1 cellular context compared by ENCODE assay signal in the genomic region with DNA sequence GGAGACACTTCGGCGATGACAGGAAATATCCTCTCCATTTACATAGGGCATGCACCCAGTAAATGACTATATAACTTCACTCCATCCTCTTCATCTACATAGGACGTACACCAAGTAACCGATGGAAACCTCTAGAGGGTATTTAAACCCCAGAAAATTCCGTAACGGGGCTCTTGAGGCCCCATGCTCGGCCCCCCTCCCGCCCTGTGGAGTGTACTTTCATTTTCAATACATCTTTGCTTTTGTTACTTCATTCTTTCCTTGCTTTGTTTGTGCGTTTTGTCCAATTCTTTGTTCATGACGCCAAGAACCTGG.
TF ChIP-seq lines count a peak whose summit lies in the region.

No MANE protein-coding gene starts in this region.

TF ChIP-seq in WTC11, 78 proteins besides CTCF, POLR2A, EP300 and RAD21 (continued from another document):
- TF ChIP-seq, protein P1, sequence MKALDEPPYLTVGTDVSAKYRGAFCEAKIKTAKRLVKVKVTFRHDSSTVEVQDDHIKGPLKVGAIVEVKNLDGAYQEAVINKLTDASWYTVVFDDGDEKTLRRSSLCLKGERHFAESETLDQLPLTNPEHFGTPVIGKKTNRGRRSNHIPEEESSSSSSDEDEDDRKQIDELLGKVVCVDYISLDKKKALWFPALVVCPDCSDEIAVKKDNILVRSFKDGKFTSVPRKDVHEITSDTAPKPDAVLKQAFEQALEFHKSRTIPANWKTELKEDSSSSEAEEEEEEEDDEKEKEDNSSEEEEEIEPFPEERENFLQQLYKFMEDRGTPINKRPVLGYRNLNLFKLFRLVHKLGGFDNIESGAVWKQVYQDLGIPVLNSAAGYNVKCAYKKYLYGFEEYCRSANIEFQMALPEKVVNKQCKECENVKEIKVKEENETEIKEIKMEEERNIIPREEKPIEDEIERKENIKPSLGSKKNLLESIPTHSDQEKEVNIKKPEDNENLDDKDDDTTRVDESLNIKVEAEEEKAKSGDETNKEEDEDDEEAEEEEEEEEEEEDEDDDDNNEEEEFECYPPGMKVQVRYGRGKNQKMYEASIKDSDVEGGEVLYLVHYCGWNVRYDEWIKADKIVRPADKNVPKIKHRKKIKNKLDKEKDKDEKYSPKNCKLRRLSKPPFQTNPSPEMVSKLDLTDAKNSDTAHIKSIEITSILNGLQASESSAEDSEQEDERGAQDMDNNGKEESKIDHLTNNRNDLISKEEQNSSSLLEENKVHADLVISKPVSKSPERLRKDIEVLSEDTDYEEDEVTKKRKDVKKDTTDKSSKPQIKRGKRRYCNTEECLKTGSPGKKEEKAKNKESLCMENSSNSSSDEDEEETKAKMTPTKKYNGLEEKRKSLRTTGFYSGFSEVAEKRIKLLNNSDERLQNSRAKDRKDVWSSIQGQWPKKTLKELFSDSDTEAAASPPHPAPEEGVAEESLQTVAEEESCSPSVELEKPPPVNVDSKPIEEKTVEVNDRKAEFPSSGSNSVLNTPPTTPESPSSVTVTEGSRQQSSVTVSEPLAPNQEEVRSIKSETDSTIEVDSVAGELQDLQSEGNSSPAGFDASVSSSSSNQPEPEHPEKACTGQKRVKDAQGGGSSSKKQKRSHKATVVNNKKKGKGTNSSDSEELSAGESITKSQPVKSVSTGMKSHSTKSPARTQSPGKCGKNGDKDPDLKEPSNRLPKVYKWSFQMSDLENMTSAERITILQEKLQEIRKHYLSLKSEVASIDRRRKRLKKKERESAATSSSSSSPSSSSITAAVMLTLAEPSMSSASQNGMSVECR (CRISPR knock-in tag; IDR thresholded peaks at IDR 0.05; ENCODE audit: borderline replicate concordance): no peak
- TF ChIP-seq ZNF219 (CRISPR knock-in tag; IDR thresholded peaks at IDR 0.05; ENCODE audit: borderline replicate concordance) (no peak), NFYB (CRISPR knock-in tag; conservative IDR thresholded peaks at IDR 0.05; ENCODE audit: low read depth) (no peak)
- TF ChIP-seq, protein P2, sequence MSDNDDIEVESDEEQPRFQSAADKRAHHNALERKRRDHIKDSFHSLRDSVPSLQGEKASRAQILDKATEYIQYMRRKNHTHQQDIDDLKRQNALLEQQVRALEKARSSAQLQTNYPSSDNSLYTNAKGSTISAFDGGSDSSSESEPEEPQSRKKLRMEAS (CRISPR knock-in tag; IDR thresholded peaks at IDR 0.05): no peak
TF ChIP-seq in WTC11: peak in this region for 0.
